ENCODE assay signal across 20 cellular contexts in the genomic region with DNA sequence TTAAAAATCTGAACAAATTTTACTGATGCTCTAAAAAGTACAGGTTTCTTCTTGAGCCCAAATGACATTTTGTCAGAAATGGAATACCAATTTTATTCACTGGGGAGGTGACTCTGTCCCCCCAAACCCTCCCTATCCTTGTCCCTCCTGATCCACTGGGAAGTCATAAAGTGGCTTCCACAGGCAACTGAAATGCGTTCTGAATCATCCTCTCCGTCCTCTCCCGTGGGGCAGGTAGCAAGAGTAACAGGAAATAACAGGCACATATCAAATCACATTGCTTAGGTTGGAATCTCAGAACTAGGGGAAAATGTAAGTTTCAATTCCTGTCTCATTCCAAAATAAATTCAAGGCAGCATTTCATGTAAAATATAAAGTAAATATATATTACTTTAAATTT. TPM values are rescaled to one million over a fixed set of nuclear protein-coding genes. Genes with fewer than 3 reads are reported as not detected.
DNase-seq lines count a peak whose midpoint lies in the region; ATAC-seq lines count a peak whose summit lies in the region.
"Had no signal": no experiment of that assay in that cellular context is flagged by ENCODE, and none has a peak within 500 bp of the region (broad histone marks: within the 10 kb centered on the region; RNA-seq: fewer than 3 reads in every experiment).

No MANE protein-coding gene starts in this region.

- no peaks in the 10 kb centered on the region for H3K4me1 ChIP-seq in esophagus (ENCODE audit: control insufficient read depth in 2 of 2, insufficient read depth in 2 of 2, low read length in 1 of 2)

- H3K27ac Mint-ChIP-seq in stimulated activated naive CD8-positive, alpha-beta T cell treated with anti-CD3 and anti-CD28 coated beads, Interleukin-15, Interleukin-2, amounts not matched to agents 100 ng/mL and 50 ng/mL, for 24 hours = peak overlapping the region; percentile 90
- peak overlapping the region in 1 of 2 donors; percentile 72 for H3K27ac Mint-ChIP-seq in stimulated activated naive CD8-positive, alpha-beta T cell treated with anti-CD3 and anti-CD28 coated beads, Interleukin-15, amount 100 ng/mL, for 72 hours
- peak overlapping the region; percentile 76 for H3K27ac Mint-ChIP-seq in activated naive CD8-positive, alpha-beta T cell treated with anti-CD3 and anti-CD28 coated beads for 36 hours
- H3K27ac Mint-ChIP-seq: brain; dendritic cell treated with granulocyte-macrophage colony-stimulating factor and Interleukin-4, amounts not matched to agents 40 ng/mL and 50 ng/mL, for 4 days had no signal

- peak overlapping the region; percentile 1 to 60 for H3K27ac ChIP-seq in esophagus (ENCODE audit: low read depth in 2 of 2, low read length in 1 of 2)
- H3K27ac ChIP-seq: thoracic aorta had no signal

- H3K4me3 ChIP-seq in esophagus (ENCODE audit: low read depth in 1 of 2, low read length in 2 of 2) = no peak overlapping the region
- H3K4me3 ChIP-seq: GM12878, thoracic aorta had no signal

- no peak for DNase-seq in stimulated activated naive CD8-positive, alpha-beta T cell treated with anti-CD3 and anti-CD28 coated beads, Interleukin-15, amount 100 ng/mL, for 72 hours
- DNase-seq in activated naive CD8-positive, alpha-beta T cell treated with anti-CD3 and anti-CD28 coated beads for 36 hours = no peak
- DNase-seq in ureter (ENCODE audit: low spot score) (no peak), NCI-H1417 (lab: John Stamatoyannopoulos, UW) (no peak)
- DNase-seq: activated CD4-positive, alpha-beta T cell treated with anti-CD3 and anti-CD28 coated beads for 4 hours; activated T-cell treated with anti-CD3 and anti-CD28 coated beads for 4 hours; DMS53; erythroblast; NCI-H146; stimulated activated CD4-positive, alpha-beta T cell treated with anti-CD3 and anti-CD28 coated beads, Interleukin-12 subunit alpha, Interleukin-12 subunit beta, amount 100 ng/mL, for 4 hours had no signal

- peaks cover 22% of the 10 kb centered on the region for H3K4me1 Mint-ChIP-seq in stimulated activated naive CD8-positive, alpha-beta T cell treated with anti-CD3 and anti-CD28 coated beads, Interleukin-15, Interleukin-2, amounts not matched to agents 100 ng/mL and 50 ng/mL, for 24 hours (ENCODE audit: low read depth)
- peaks cover 16% of the 10 kb centered on the region for H3K4me1 Mint-ChIP-seq in stimulated activated naive CD8-positive, alpha-beta T cell treated with anti-CD3 and anti-CD28 coated beads, Interleukin-15, amount 100 ng/mL, for 72 hours
- H3K4me1 Mint-ChIP-seq in activated naive CD8-positive, alpha-beta T cell treated with anti-CD3 and anti-CD28 coated beads for 36 hours = peaks cover 10% of the 10 kb centered on the region

- H3K36me3 Mint-ChIP-seq in stimulated activated naive CD8-positive, alpha-beta T cell treated with anti-CD3 and anti-CD28 coated beads, Interleukin-15, Interleukin-2, amounts not matched to agents 100 ng/mL and 50 ng/mL, for 24 hours (ENCODE audit: low read depth) = no peaks in the 10 kb centered on the region
- no peaks in the 10 kb centered on the region for H3K36me3 Mint-ChIP-seq in activated naive CD8-positive, alpha-beta T cell treated with anti-CD3 and anti-CD28 coated beads for 36 hours
- H3K36me3 Mint-ChIP-seq: activated naive CD8-positive, alpha-beta T cell; brain had no signal

- no peaks in the 10 kb centered on the region for H3K27me3 ChIP-seq in esophagus (ENCODE audit: control insufficient read depth in 1 of 2, insufficient read depth in 2 of 2, low read length in 2 of 2)

- H3K4me3 Mint-ChIP-seq in stimulated activated naive CD8-positive, alpha-beta T cell treated with anti-CD3 and anti-CD28 coated beads, Interleukin-15, Interleukin-2, amounts not matched to agents 100 ng/mL and 50 ng/mL, for 24 hours = no peak overlapping the region
- no peak overlapping the region for H3K4me3 Mint-ChIP-seq in stimulated activated naive CD8-positive, alpha-beta T cell treated with anti-CD3 and anti-CD28 coated beads, Interleukin-15, amount 100 ng/mL, for 72 hours
- no peak overlapping the region for H3K4me3 Mint-ChIP-seq in activated naive CD8-positive, alpha-beta T cell treated with anti-CD3 and anti-CD28 coated beads for 36 hours
- H3K4me3 Mint-ChIP-seq: activated naive CD8-positive, alpha-beta T cell; brain; dendritic cell treated with granulocyte-macrophage colony-stimulating factor and Interleukin-4, amounts not matched to agents 40 ng/mL and 50 ng/mL, for 4 days had no signal

- no peak for ATAC-seq in stimulated activated naive CD8-positive, alpha-beta T cell treated with anti-CD3 and anti-CD28 coated beads, Interleukin-15, amount 100 ng/mL, for 72 hours
- ATAC-seq in HG03097 (IDR thresholded peaks at IDR 0.05; ENCODE audit: low FRiP score, unreplicated experiment) = no peak
- ATAC-seq in GM21717 (IDR thresholded peaks at IDR 0.05; ENCODE audit: unreplicated experiment) = no peak
- ATAC-seq: left lobe of liver had no signal

- H3K27me3 Mint-ChIP-seq in stimulated activated naive CD8-positive, alpha-beta T cell treated with anti-CD3 and anti-CD28 coated beads, Interleukin-15, Interleukin-2, amounts not matched to agents 100 ng/mL and 50 ng/mL, for 24 hours = peaks cover 14% of the 10 kb centered on the region
- peaks cover 8% of the 10 kb centered on the region for H3K27me3 Mint-ChIP-seq in stimulated activated naive CD8-positive, alpha-beta T cell treated with anti-CD3 and anti-CD28 coated beads, Interleukin-15, amount 100 ng/mL, for 72 hours
- H3K27me3 Mint-ChIP-seq in activated naive CD8-positive, alpha-beta T cell treated with anti-CD3 and anti-CD28 coated beads for 36 hours = peaks cover 9% of the 10 kb centered on the region

- H3K9me3 ChIP-seq in esophagus (ENCODE audit: control insufficient read depth in 2 of 2, insufficient read depth in 1 of 2, low read depth in 1 of 2, low read length in 1 of 2) = no peaks in the 10 kb centered on the region
- H3K9me3 ChIP-seq: thoracic aorta had no signal

- 38 to 40% methylated on average over 3 of the region's 3 CpGs for WGBS in esophagus, 2 donors

- no peaks in the 10 kb centered on the region for H3K36me3 ChIP-seq in esophagus (ENCODE audit: control insufficient read depth in 2 of 2, insufficient read depth in 2 of 2, low read length in 1 of 2)
- H3K36me3 ChIP-seq: thoracic aorta had no signal

- H3K9me3 Mint-ChIP-seq in stimulated activated naive CD8-positive, alpha-beta T cell treated with anti-CD3 and anti-CD28 coated beads, Interleukin-15, Interleukin-2, amounts not matched to agents 100 ng/mL and 50 ng/mL, for 24 hours = no peaks in the 10 kb centered on the region
- no peaks in the 10 kb centered on the region for H3K9me3 Mint-ChIP-seq in stimulated activated naive CD8-positive, alpha-beta T cell treated with anti-CD3 and anti-CD28 coated beads, Interleukin-15, amount 100 ng/mL, for 72 hours
- H3K9me3 Mint-ChIP-seq in activated naive CD8-positive, alpha-beta T cell treated with anti-CD3 and anti-CD28 coated beads for 36 hours = no peaks in the 10 kb centered on the region
- H3K9me3 Mint-ChIP-seq: dendritic cell treated with granulocyte-macrophage colony-stimulating factor and Interleukin-4, amounts not matched to agents 40 ng/mL and 50 ng/mL, for 4 days had no signal

RNA-seq across cellular contexts. Expression of gene MYL12B, which starts 44.5 kb away (rescaled TPM):
- 100 to 1,000 TPM; 234 to 235 TPM for total RNA-seq in activated naive CD8-positive, alpha-beta T cell treated with anti-CD3 and anti-CD28 coated beads for 36 hours
- polyA plus RNA-seq in esophagus = 100 to 1,000 TPM; 573 to 578 TPM
- total RNA-seq in ureter = 372 TPM

RNA-seq across cellular contexts. Expression of gene MYL12A, which starts 58.8 kb away (rescaled TPM):
- total RNA-seq in activated naive CD8-positive, alpha-beta T cell treated with anti-CD3 and anti-CD28 coated beads for 36 hours = 100 to 1,000 TPM; 316 to 321 TPM
- 100 to 1,000 TPM; 342 to 364 TPM for polyA plus RNA-seq in esophagus
- 299 TPM for total RNA-seq in ureter
